Comparison of ENCODE assay signal across 1 cellular context in the genomic region with DNA sequence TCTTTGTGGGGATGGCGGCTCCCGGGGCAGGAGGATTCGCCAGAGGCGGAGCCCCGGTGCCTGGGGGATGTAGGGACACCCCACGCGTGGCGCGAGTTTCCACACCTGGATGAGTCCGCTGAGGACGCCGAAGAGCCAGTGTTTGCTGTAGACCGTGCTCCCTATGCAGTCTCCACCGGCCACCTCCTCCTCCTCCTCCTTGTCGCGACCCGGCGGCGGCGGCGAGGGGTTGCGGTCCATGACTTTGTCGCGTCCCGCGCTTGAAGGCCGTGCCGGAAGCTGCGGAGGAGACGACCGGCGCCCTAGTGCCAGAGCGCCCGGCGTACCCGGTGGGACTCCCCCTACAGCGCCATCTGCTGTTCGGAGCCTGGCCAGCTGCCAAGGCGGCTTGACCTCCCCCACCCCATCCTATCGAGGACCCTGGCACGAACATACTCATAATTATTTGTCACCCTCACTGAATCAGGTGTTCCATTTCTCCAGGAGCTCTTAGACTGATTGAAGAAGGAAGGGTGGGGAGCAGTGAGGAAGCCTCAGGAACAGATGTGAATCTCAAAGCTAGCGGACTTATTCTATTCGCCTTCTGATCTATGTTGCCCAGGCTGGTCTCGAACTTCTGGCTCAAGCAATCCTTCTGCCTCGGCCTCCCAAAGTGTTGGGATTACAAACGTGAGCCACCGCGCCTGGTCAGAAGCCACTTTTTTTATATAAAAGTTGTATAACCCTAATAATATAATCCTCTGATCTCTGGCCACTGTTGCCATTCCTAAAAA.
TF ChIP-seq lines count a peak whose summit lies in the region.

A gene with protein sequence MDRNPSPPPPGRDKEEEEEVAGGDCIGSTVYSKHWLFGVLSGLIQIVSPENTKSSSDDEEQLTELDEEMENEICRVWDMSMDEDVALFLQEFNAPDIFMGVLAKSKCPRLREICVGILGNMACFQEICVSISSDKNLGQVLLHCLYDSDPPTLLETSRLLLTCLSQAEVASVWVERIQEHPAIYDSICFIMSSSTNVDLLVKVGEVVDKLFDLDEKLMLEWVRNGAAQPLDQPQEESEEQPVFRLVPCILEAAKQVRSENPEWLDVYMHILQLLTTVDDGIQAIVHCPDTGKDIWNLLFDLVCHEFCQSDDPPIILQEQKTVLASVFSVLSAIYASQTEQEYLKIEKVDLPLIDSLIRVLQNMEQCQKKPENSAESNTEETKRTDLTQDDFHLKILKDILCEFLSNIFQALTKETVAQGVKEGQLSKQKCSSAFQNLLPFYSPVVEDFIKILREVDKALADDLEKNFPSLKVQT (minus strand): TSS at position 281 of the 773 bp plus-strand sequence. CDS start 41 bp downstream, at position 240.

TF ChIP-seq in HepG2, 621 proteins besides CTCF, POLR2A, EP300 and RAD21 (continued from another document and continues in another):
- TF ChIP-seq, protein P1, sequence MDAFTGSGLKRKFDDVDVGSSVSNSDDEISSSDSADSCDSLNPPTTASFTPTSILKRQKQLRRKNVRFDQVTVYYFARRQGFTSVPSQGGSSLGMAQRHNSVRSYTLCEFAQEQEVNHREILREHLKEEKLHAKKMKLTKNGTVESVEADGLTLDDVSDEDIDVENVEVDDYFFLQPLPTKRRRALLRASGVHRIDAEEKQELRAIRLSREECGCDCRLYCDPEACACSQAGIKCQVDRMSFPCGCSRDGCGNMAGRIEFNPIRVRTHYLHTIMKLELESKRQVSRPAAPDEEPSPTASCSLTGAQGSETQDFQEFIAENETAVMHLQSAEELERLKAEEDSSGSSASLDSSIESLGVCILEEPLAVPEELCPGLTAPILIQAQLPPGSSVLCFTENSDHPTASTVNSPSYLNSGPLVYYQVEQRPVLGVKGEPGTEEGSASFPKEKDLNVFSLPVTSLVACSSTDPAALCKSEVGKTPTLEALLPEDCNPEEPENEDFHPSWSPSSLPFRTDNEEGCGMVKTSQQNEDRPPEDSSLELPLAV (CRISPR knock-in tag; conservative IDR thresholded peaks at IDR 0.05; ENCODE audit: low read depth) = no peak
- no peak for TF ChIP-seq SNRNP70 (IDR thresholded peaks at IDR 0.05; ENCODE audit: low read depth, low read length)
- TF ChIP-seq RXRB (CRISPR knock-in tag; IDR thresholded peaks at IDR 0.05; ENCODE audit: borderline replicate concordance) = peak; percentile 77
- no peak for TF ChIP-seq JUND (CRISPR knock-in tag; IDR thresholded peaks at IDR 0.05)
- TF ChIP-seq, protein P2, sequence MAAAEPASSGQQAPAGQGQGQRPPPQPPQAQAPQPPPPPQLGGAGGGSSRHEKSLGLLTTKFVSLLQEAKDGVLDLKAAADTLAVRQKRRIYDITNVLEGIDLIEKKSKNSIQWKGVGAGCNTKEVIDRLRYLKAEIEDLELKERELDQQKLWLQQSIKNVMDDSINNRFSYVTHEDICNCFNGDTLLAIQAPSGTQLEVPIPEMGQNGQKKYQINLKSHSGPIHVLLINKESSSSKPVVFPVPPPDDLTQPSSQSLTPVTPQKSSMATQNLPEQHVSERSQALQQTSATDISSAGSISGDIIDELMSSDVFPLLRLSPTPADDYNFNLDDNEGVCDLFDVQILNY (CRISPR knock-in tag; conservative IDR thresholded peaks at IDR 0.05) = peak; percentile 87
- no peak for TF ChIP-seq ZNF652 (CRISPR knock-in tag; IDR thresholded peaks at IDR 0.05; ENCODE audit: borderline replicate concordance, low read depth)
- TF ChIP-seq, protein P3, sequence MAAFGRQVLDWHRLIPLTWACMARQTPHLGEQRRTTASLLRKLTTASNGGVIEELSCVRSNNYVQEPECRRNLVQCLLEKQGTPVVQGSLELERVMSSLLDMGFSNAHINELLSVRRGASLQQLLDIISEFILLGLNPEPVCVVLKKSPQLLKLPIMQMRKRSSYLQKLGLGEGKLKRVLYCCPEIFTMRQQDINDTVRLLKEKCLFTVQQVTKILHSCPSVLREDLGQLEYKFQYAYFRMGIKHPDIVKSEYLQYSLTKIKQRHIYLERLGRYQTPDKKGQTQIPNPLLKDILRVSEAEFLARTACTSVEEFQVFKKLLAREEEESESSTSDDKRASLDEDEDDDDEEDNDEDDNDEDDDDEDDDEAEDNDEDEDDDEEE (CRISPR knock-in tag; IDR thresholded peaks at IDR 0.05) = no peak
- TF ChIP-seq, protein P4, sequence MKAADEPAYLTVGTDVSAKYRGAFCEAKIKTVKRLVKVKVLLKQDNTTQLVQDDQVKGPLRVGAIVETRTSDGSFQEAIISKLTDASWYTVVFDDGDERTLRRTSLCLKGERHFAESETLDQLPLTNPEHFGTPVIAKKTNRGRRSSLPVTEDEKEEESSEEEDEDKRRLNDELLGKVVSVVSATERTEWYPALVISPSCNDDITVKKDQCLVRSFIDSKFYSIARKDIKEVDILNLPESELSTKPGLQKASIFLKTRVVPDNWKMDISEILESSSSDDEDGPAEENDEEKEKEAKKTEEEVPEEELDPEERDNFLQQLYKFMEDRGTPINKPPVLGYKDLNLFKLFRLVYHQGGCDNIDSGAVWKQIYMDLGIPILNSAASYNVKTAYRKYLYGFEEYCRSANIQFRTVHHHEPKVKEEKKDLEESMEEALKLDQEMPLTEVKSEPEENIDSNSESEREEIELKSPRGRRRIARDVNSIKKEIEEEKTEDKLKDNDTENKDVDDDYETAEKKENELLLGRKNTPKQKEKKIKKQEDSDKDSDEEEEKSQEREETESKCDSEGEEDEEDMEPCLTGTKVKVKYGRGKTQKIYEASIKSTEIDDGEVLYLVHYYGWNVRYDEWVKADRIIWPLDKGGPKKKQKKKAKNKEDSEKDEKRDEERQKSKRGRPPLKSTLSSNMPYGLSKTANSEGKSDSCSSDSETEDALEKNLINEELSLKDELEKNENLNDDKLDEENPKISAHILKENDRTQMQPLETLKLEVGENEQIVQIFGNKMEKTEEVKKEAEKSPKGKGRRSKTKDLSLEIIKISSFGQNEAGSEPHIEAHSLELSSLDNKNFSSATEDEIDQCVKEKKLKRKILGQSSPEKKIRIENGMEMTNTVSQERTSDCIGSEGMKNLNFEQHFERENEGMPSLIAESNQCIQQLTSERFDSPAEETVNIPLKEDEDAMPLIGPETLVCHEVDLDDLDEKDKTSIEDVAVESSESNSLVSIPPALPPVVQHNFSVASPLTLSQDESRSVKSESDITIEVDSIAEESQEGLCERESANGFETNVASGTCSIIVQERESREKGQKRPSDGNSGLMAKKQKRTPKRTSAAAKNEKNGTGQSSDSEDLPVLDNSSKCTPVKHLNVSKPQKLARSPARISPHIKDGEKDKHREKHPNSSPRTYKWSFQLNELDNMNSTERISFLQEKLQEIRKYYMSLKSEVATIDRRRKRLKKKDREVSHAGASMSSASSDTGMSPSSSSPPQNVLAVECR (CRISPR knock-in tag; IDR thresholded peaks at IDR 0.05; ENCODE audit: borderline replicate concordance) = peak; percentile 98
- TF ChIP-seq NFKBIZ (CRISPR knock-in tag; IDR thresholded peaks at IDR 0.05) = no peak
- TF ChIP-seq, protein P5, sequence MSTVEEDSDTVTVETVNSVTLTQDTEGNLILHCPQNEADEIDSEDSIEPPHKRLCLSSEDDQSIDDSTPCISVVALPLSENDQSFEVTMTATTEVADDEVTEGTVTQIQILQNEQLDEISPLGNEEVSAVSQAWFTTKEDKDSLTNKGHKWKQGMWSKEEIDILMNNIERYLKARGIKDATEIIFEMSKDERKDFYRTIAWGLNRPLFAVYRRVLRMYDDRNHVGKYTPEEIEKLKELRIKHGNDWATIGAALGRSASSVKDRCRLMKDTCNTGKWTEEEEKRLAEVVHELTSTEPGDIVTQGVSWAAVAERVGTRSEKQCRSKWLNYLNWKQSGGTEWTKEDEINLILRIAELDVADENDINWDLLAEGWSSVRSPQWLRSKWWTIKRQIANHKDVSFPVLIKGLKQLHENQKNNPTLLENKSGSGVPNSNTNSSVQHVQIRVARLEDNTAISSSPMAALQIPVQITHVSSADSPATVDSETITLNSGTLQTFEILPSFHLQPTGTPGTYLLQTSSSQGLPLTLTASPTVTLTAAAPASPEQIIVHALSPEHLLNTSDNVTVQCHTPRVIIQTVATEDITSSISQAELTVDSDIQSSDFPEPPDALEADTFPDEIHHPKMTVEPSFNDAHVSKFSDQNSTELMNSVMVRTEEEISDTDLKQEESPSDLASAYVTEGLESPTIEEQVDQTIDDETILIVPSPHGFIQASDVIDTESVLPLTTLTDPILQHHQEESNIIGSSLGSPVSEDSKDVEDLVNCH (CRISPR knock-in tag; IDR thresholded peaks at IDR 0.05) = no peak
- TF ChIP-seq TOE1 (CRISPR knock-in tag; IDR thresholded peaks at IDR 0.05) = no peak
- peak; percentile 85; the same call in 1 of the 2 replicates for TF ChIP-seq MAF1 (CRISPR knock-in tag; IDR thresholded peaks at IDR 0.05; ENCODE audit: borderline replicate concordance)
- no peak for TF ChIP-seq ZNF775 (CRISPR knock-in tag; IDR thresholded peaks at IDR 0.05; ENCODE audit: borderline replicate concordance)
- TF ChIP-seq HOXA3 (CRISPR knock-in tag; IDR thresholded peaks at IDR 0.05) = peak; percentile 70; the same call in 1 of the 2 replicates
- no peak for TF ChIP-seq ZNF816 (CRISPR knock-in tag; IDR thresholded peaks at IDR 0.05; ENCODE audit: borderline replicate concordance)
- TF ChIP-seq ZNF530 (CRISPR knock-in tag; IDR thresholded peaks at IDR 0.05; ENCODE audit: low read depth) = peak; percentile 66; the same call in 1 of the 2 replicates
- TF ChIP-seq ASH2L (IDR thresholded peaks at IDR 0.05; ENCODE audit: insufficient read length, low read depth, low read length) = peak; percentile 75
- TF ChIP-seq ATF1 (CRISPR knock-in tag; IDR thresholded peaks at IDR 0.05) = no peak
- no peak for TF ChIP-seq ZFP36L1 (CRISPR knock-in tag; IDR thresholded peaks at IDR 0.05)
- no peak for TF ChIP-seq LCORL (IDR thresholded peaks at IDR 0.05)
- TF ChIP-seq LCORL (CRISPR knock-in tag; IDR thresholded peaks at IDR 0.05) = peak; percentile 34; the same call in 1 of the 2 replicates
- TF ChIP-seq, protein P6, sequence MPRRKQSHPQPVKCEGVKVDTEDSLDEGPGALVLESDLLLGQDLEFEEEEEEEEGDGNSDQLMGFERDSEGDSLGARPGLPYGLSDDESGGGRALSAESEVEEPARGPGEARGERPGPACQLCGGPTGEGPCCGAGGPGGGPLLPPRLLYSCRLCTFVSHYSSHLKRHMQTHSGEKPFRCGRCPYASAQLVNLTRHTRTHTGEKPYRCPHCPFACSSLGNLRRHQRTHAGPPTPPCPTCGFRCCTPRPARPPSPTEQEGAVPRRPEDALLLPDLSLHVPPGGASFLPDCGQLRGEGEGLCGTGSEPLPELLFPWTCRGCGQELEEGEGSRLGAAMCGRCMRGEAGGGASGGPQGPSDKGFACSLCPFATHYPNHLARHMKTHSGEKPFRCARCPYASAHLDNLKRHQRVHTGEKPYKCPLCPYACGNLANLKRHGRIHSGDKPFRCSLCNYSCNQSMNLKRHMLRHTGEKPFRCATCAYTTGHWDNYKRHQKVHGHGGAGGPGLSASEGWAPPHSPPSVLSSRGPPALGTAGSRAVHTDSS (CRISPR knock-in tag; conservative IDR thresholded peaks at IDR 0.05) = no peak
- TF ChIP-seq ZBTB7A (CRISPR knock-in tag; IDR thresholded peaks at IDR 0.05) = 0 out of 2 replicates have a peak, but pooled peaks have one; percentile 14
- TF ChIP-seq ZSCAN21 (CRISPR knock-in tag; IDR thresholded peaks at IDR 0.05; ENCODE audit: borderline replicate concordance) = peak; percentile 49; the same call in 1 of the 2 replicates
- no peak for TF ChIP-seq PHB2 (IDR thresholded peaks at IDR 0.05; ENCODE audit: partially characterized antibody)
- peak; percentile 23; the same call in 1 of the 2 replicates for TF ChIP-seq BCL6 (CRISPR knock-in tag; IDR thresholded peaks at IDR 0.05)
- TF ChIP-seq, protein P7, sequence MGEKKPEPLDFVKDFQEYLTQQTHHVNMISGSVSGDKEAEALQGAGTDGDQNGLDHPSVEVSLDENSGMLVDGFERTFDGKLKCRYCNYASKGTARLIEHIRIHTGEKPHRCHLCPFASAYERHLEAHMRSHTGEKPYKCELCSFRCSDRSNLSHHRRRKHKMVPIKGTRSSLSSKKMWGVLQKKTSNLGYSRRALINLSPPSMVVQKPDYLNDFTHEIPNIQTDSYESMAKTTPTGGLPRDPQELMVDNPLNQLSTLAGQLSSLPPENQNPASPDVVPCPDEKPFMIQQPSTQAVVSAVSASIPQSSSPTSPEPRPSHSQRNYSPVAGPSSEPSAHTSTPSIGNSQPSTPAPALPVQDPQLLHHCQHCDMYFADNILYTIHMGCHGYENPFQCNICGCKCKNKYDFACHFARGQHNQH (CRISPR knock-in tag; IDR thresholded peaks at IDR 0.05) = peak; percentile 79
- TF ChIP-seq RBM22 (optimal IDR thresholded peaks at IDR 0.05; ENCODE audit: low read length) = no peak
- peak; percentile 87 for TF ChIP-seq ZFP90 (CRISPR knock-in tag; IDR thresholded peaks at IDR 0.05; ENCODE audit: borderline replicate concordance)
- peak; percentile 90 for TF ChIP-seq ELF3 (CRISPR knock-in tag; IDR thresholded peaks at IDR 0.05)
- peak; percentile 96 for TF ChIP-seq ZNF615 (CRISPR knock-in tag; IDR thresholded peaks at IDR 0.05; ENCODE audit: borderline replicate concordance)
- peak; percentile 15; the same call in 1 of the 2 replicates for TF ChIP-seq ZNF224 (CRISPR knock-in tag; IDR thresholded peaks at IDR 0.05)
- TF ChIP-seq GTF3A (CRISPR knock-in tag; conservative IDR thresholded peaks at IDR 0.05) = no peak; the same call in 1 of the 2 replicates
- TF ChIP-seq ZNF101 (CRISPR knock-in tag; IDR thresholded peaks at IDR 0.05; ENCODE audit: borderline replicate concordance, low read depth) = no peak
- TF ChIP-seq FOXA1 (IDR thresholded peaks at IDR 0.05) = no peak
- no peak for TF ChIP-seq FOXA1 (CRISPR knock-in tag; IDR thresholded peaks at IDR 0.05)
- TF ChIP-seq MIER2 (CRISPR knock-in tag; IDR thresholded peaks at IDR 0.05) = peak; percentile 87
- 0 out of 2 replicates have a peak, but pooled peaks have one; percentile 66 for TF ChIP-seq CHCHD3 (CRISPR knock-in tag; IDR thresholded peaks at IDR 0.05)
- 0 out of 2 replicates have a peak, but pooled peaks have one; percentile 57 for TF ChIP-seq GATAD2A (CRISPR knock-in tag; IDR thresholded peaks at IDR 0.05)
- TF ChIP-seq GTF2F1 (IDR thresholded peaks at IDR 0.05; ENCODE audit: low read length) = no peak
